Comparison of ENCODE assay signal across 10 cellular contexts in the genomic region with DNA sequence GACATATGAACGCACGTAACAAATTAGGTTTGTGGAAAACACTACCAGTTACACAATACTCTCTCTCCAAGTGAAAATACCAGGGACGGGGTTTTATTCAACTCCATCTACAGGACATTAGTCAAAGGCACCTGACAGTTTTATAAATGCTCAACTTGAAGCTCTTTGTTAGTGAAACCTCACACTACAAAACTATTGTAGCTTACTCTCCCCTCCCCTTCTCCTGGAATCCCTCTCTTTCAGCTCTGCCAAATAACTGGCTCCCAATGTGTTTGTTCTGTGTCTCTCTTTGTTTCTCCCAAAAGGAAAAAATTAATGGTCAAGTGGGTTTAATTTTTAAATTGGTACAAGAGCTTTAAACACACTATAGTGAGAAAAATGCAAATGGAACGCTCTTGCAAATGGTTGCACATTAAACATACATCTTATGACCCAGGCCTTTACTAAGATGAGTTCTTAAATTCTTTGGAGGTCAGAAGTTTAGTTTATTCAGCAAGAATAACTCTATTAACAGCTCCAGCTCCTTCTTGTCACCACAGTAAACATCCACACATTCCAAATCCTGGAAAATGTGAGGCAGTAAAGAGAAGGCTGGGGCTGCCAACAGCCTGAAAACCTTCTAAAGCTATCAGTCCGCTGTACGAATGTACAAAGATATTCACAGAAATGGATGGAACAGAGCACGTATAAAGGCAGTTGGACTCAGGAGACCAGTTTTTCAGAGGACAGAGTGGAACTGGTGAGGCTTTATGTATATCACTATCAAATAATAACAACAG. TPM values are rescaled to one million over a fixed set of nuclear protein-coding genes. Genes with fewer than 3 reads are reported as not detected.
DNase-seq lines count a peak whose midpoint lies in the region; ATAC-seq and TF ChIP-seq lines count a peak whose summit lies in the region.
"Had no signal": no experiment of that assay in that cellular context is flagged by ENCODE, and none has a peak within 500 bp of the region (broad histone marks: within the 10 kb centered on the region; RNA-seq: fewer than 3 reads in every experiment).

No MANE protein-coding gene starts in this region.

- H3K27me3 Mint-ChIP-seq in neural crest cell (ENCODE audit: low read depth): no peaks in the 10 kb centered on the region

- peak overlapping the region; percentile 86 for H3K27ac ChIP-seq in Panc1 (ENCODE audit: low read length)
- H3K27ac ChIP-seq: neutrophil had no signal

- H3K27me3 ChIP-seq in Panc1 (ENCODE audit: control insufficient read depth, insufficient read depth, low read length): no peaks in the 10 kb centered on the region
- H3K27me3 ChIP-seq: neutrophil had no signal

- DNase-seq in AG08395 (ENCODE audit: low spot score) (peak; percentile 14), Panc1 (ENCODE audit: low read depth, low spot score) (no peak), fibroblast of the conjunctiva (ENCODE audit: low read depth) (peak; percentile 4), neural crest cell (ENCODE audit: low read depth, low spot score) (no peak), dedifferentiated amniotic fluid mesenchymal stem cell (ENCODE audit: extremely low spot score) (no peak), OCI-M2 (lab: John Stamatoyannopoulos, UW; ENCODE audit: unreplicated experiment) (no peak), SW 1271 (lab: John Stamatoyannopoulos, UW) (no peak), NCI-H1436 treated with DMSO at 0.1 percent for 48 hours (lab: John Stamatoyannopoulos, UW) (no peak)

- in situ Hi-C loops in Panc1 (cut with HindIII; ENCODE audit: low pct_unique_long_range_greater_than_20kb, low sequenced_read_pairs): no loop called here

- H3K4me3 Mint-ChIP-seq in neural crest cell: peak overlapping the region; percentile 45

- no peaks in the 10 kb centered on the region for H3K36me3 ChIP-seq in Panc1 (ENCODE audit: control insufficient read depth, insufficient read depth, low read length)
- H3K36me3 ChIP-seq: neutrophil had no signal

- CTCF ChIA-PET in Panc1 (lab: Charles Lee): interaction anchor here (0.6 kb wide), 1 partner anchor 42 kb away, joined by 4 read pairs; no protein-coding TSS in a partner anchor

- peaks cover 83% of the 10 kb centered on the region for H3K4me1 Mint-ChIP-seq in neural crest cell

- POLR2A ChIA-PET in Panc1 (lab: Charles Lee): interaction anchor here (0.5 to 0.9 kb wide), 2 partner anchors 42 to 50 kb away, joined by 3 to 4 read pairs; no protein-coding TSS in a partner anchor

- intact Hi-C loops in Panc1 (cut with micrococcal nuclease; ENCODE audit: unreplicated experiment): no loop called here

- no peak overlapping the region for H3K4me3 ChIP-seq in Panc1 (ENCODE audit: low read depth in 2 of 2, low read length in 2 of 2)

- TF ChIP-seq CTCF in Panc1 (IDR thresholded peaks at IDR 0.05) (no peak), neural crest cell (conservative IDR thresholded peaks at IDR 0.05) (no peak)

- H3K9me3 ChIP-seq in Panc1 (ENCODE audit: control insufficient read depth, insufficient read depth, low read depth, low read length): no peaks in the 10 kb centered on the region
- H3K9me3 ChIP-seq: neutrophil had no signal

- peaks cover 66% of the 10 kb centered on the region for H3K4me1 ChIP-seq in Panc1 (ENCODE audit: control insufficient read depth, insufficient read depth, low read length)

- peaks cover 31% of the 10 kb centered on the region for H3K36me3 Mint-ChIP-seq in neural crest cell (ENCODE audit: low read depth)

- BruUV-seq in Panc1 (replicated peaks; lab: Mats Ljungman, UMichigan): no TSS peak

- peak; percentile 66 for ATAC-seq in Panc1

- H3K9me3 Mint-ChIP-seq in neural crest cell: peaks cover 9% of the 10 kb centered on the region

- H3K27ac Mint-ChIP-seq in neural crest cell (ENCODE audit: unreplicated experiment): peak overlapping the region; percentile 94

RNA-seq across cellular contexts. Expression of a gene that starts 48.3 kb away (rescaled TPM):
- total RNA-seq in Panc1 (2021; ENCODE audit: unreplicated experiment) (37.5 TPM), neural crest cell (106 and 107 TPM in 2 replicates)
- 22.8 TPM for polyA plus RNA-seq in Panc1 (2012; ENCODE audit: insufficient read length)
- total RNA-seq: T-helper 2 cell treated with Interferon-gamma antibody and Interleukin-4, amounts not matched to agents 100 ng/mL and 5 ng/mL, for 36 hours had no signal

Comparison
In these comparisons a context has a peak if more than half of its experiments do, and no peak if none do; other contexts are left out.
1. DNase-seq: peak in AG08395 (single experiment) and fibroblast of the conjunctiva (single experiment); none in Panc1 (single experiment), neural crest cell (single experiment), dedifferentiated amniotic fluid mesenchymal stem cell (single experiment), OCI-M2 (single experiment), SW 1271 (0 of 2) and NCI-H1436 treated with DMSO at 0.1 percent for 48 hours (single experiment).